8 cellular contexts compared by ENCODE assay signal in genomic region chr5:80487444-80487828, GRCh38. TPM values are rescaled to one million over a fixed set of nuclear protein-coding genes. Genes with fewer than 3 reads are reported as not detected.
DNase-seq lines count a peak whose midpoint lies in the region; ATAC-seq and TF ChIP-seq lines count a peak whose summit lies in the region.

No MANE protein-coding gene starts in this region.

- H3K36me3 ChIP-seq in OCI-LY3 (replicated peaks; ENCODE audit: low read depth, low read length): peaks cover under 1% of the 10 kb centered on the region
- H3K36me3 ChIP-seq in endocrine pancreas (ENCODE audit: control insufficient read depth, insufficient read depth, low read length): peaks cover 5% of the 10 kb centered on the region
- H3K36me3 ChIP-seq in neural progenitor cell: no peaks in the 10 kb centered on the region

- H3F3A ChIP-seq in neural progenitor cell (ENCODE audit: low read depth): peaks cover 30% of the 10 kb centered on the region

- H3K4me3 Mint-ChIP-seq in CD14-positive monocyte (peak overlapping the region; percentile 97 to 98), neural progenitor cell (peak overlapping the region; percentile 94)

- H3K9me3 ChIP-seq in OCI-LY3 (ENCODE audit: insufficient read depth, low read length) (no peaks in the 10 kb centered on the region), endocrine pancreas (ENCODE audit: control insufficient read depth, low read length) (peaks cover 2% of the 10 kb centered on the region), neural progenitor cell (ENCODE audit: low read depth) (peaks cover 5% of the 10 kb centered on the region)

- H3K4me3 ChIP-seq in OCI-LY3 (ENCODE audit: low read length): peak overlapping the region; percentile 67
- peak overlapping the region; percentile 59 for H3K4me3 ChIP-seq in endocrine pancreas (ENCODE audit: control insufficient read depth, insufficient read depth, low read length)
- H3K4me3 ChIP-seq in neural progenitor cell: peak overlapping the region; percentile 52

- peak overlapping the region in 6 of 7 donors; percentile 49 to 89 (median 84) for H3K27ac Mint-ChIP-seq in CD14-positive monocyte
- no peak overlapping the region for H3K27ac Mint-ChIP-seq in neural progenitor cell

- H3K27me3 ChIP-seq in OCI-LY3 (ENCODE audit: low read depth, low read length) (no peaks in the 10 kb centered on the region), endocrine pancreas (ENCODE audit: control insufficient read depth, insufficient read depth, low read length) (no peaks in the 10 kb centered on the region), neural progenitor cell (no peaks in the 10 kb centered on the region)

- ATAC-seq in HG02852 (IDR thresholded peaks at IDR 0.05; ENCODE audit: unreplicated experiment) (no peak), HG03457 (IDR thresholded peaks at IDR 0.05; ENCODE audit: unreplicated experiment) (no peak)

- peaks cover 36% of the 10 kb centered on the region for H3K4me1 Mint-ChIP-seq in CD14-positive monocyte
- H3K4me1 Mint-ChIP-seq in neural progenitor cell: peaks cover 23% of the 10 kb centered on the region

- H2AFZ ChIP-seq in OCI-LY3 (ENCODE audit: low read depth, low read length) (no peak overlapping the region; the same call in 1 of the 2 replicates), neural progenitor cell (replicated peaks) (peak overlapping the region; percentile 69)

- H3K36me3 Mint-ChIP-seq in CD14-positive monocyte: peaks cover 6 to 23% of the 10 kb centered on the region in 2 donors
- H3K36me3 Mint-ChIP-seq in neural progenitor cell: peaks cover 23% of the 10 kb centered on the region

- H3K27ac ChIP-seq in OCI-LY3 (ENCODE audit: low read length) (no peak overlapping the region), neural progenitor cell (peak overlapping the region; percentile 72)

- TF ChIP-seq CTCF in CD14-positive monocyte (IDR thresholded peaks at IDR 0.05) (no peak), OCI-LY3 (IDR thresholded peaks at IDR 0.05; ENCODE audit: low read depth, low read length) (no peak), neural progenitor cell (IDR thresholded peaks at IDR 0.05) (no peak)

- no peak overlapping the region for H3K9ac ChIP-seq in OCI-LY3 (ENCODE audit: low read length)
- H3K9ac ChIP-seq in endocrine pancreas (ENCODE audit: control insufficient read depth, insufficient read depth, low read length): peak overlapping the region; percentile 89
- no peak overlapping the region for H3K9ac ChIP-seq in neural progenitor cell

- H4K20me1 ChIP-seq in OCI-LY3 (ENCODE audit: insufficient read depth, low read length): no peaks in the 10 kb centered on the region
- H4K20me1 ChIP-seq in neural progenitor cell (ENCODE audit: low read depth): no peaks in the 10 kb centered on the region

- H3K4me1 ChIP-seq in OCI-LY3 (ENCODE audit: low read length): no peaks in the 10 kb centered on the region
- no peaks in the 10 kb centered on the region for H3K4me1 ChIP-seq in endocrine pancreas (ENCODE audit: control insufficient read depth, insufficient read depth, low read length)
- peaks cover 5% of the 10 kb centered on the region for H3K4me1 ChIP-seq in neural progenitor cell

- H3K79me2 ChIP-seq in OCI-LY3 (ENCODE audit: low read length) (no peaks in the 10 kb centered on the region), neural progenitor cell (ENCODE audit: low read depth) (no peaks in the 10 kb centered on the region)

- H3K4me2 ChIP-seq in OCI-LY3 (ENCODE audit: low read length) (peak overlapping the region; percentile 63), neural progenitor cell (peak overlapping the region; percentile 77)

- H3K9me3 Mint-ChIP-seq in CD14-positive monocyte: peaks cover 4 to 13% (median 8%) of the 10 kb centered on the region in 7 donors
- peaks cover 10% of the 10 kb centered on the region for H3K9me3 Mint-ChIP-seq in neural progenitor cell

- intact Hi-C loops in CD14-positive monocyte (cut with micrococcal nuclease): loop anchor here in 1 of 2 donors (10.0 kb wide), 2 partner anchors 73 to 187 kb away; no protein-coding TSS in a partner anchor

- DNase-seq in CD14-positive monocyte (ENCODE audit: low spot score) (no peak), neural progenitor cell (ENCODE audit: low spot score) (no peak), Ammon's horn (ENCODE audit: low spot score) (no peak)
- no peak for DNase-seq in activated CD8-positive, alpha-beta memory T cell treated with anti-CD3 and anti-CD28 coated beads, Interleukin-2, amount 50 U/mL, for 48 hours

- no peaks in the 10 kb centered on the region for H3K27me3 Mint-ChIP-seq in CD14-positive monocyte (ENCODE audit: low read depth in 3 of 3)
- H3K27me3 Mint-ChIP-seq in neural progenitor cell (ENCODE audit: insufficient read depth, low read depth): peaks cover 4% of the 10 kb centered on the region

RNA-seq across cellular contexts. Expression of gene FAM151B, which starts 0.5 kb away (rescaled TPM):
- 1 to 10 TPM; 3.2 to 4.5 TPM for polyA plus RNA-seq in CD14-positive monocyte
- 2.8 and 3.9 TPM in 2 replicates for total RNA-seq in neural progenitor cell (ENCODE audit: low replicate concordance)
